In genomic region chr5:155575861-155576260, GRCh38 we compare ENCODE assay signal across 34 cellular contexts.
"Had no signal": no experiment of that assay in that cellular context is flagged by ENCODE, and none has a peak within 500 bp of the region (broad histone marks: within the 10 kb centered on the region; RNA-seq: fewer than 3 reads in every experiment).

No MANE protein-coding gene starts in this region.

- H3K36me3 Mint-ChIP-seq: activated CD4-positive, alpha-beta memory T cell treated with anti-CD3 and anti-CD28 coated beads for 36 hours; activated CD8-positive, alpha-beta memory T cell treated with anti-CD3 and anti-CD28 coated beads, Interleukin-2, amount 10 ng/mL, durations not matched to agents 7 days and 5 days; activated naive CD4-positive, alpha-beta T cell treated with anti-CD3 and anti-CD28 coated beads, Interleukin-2, amount 50 U/mL, for 24 hours; activated naive CD8-positive, alpha-beta T cell treated with anti-CD3 and anti-CD28 coated beads for 36 hours had no signal

- H3K27ac ChIP-seq: adrenal gland, body of pancreas, coronary artery, dorsolateral prefrontal cortex, foreskin keratinocyte, gastrocnemius medialis, heart right ventricle, hepatocyte, VCaP had no signal

- H3K4me3 ChIP-seq: adrenal gland, body of pancreas, coronary artery, dorsolateral prefrontal cortex, gastrocnemius medialis, heart right ventricle, hepatocyte had no signal

- DNase-seq: activated CD4-positive, alpha-beta memory T cell treated with anti-CD3 and anti-CD28 coated beads for 36 hours; activated CD4-positive, alpha-beta T cell treated with anti-CD3 and anti-CD28 coated beads for 36 hours; activated CD4-positive, alpha-beta T cell treated with anti-CD3 and anti-CD28 coated beads, Interleukin-2, amount 10 ng/mL, durations not matched to agents 24 days and 14 days; activated CD4-positive, CD25-positive, alpha-beta regulatory T cell; activated CD4-positive, CD25-positive, alpha-beta regulatory T cell treated with anti-CD3 and anti-CD28 coated beads, Interleukin-2, amount 50 U/mL, for 72 hours; activated CD8-positive, alpha-beta memory T cell treated with anti-CD3 and anti-CD28 coated beads, Interleukin-2, amount 10 ng/mL, durations not matched to agents 7 days and 5 days; activated CD8-positive, alpha-beta memory T cell treated with anti-CD3 and anti-CD28 coated beads, Interleukin-2, amount 50 U/mL, for 4 hours; activated CD8-positive, alpha-beta T cell treated with anti-CD3 and anti-CD28 coated beads, Interleukin-2, amount 10 ng/mL, durations not matched to agents 7 days and 5 days; activated effector memory CD4-positive, alpha-beta T cell treated with anti-CD3 and anti-CD28 coated beads, Interleukin-2, amount 50 U/mL, for 16 hours; activated naive CD4-positive, alpha-beta T cell treated with anti-CD3 and anti-CD28 coated beads for 36 hours; activated naive CD8-positive, alpha-beta T cell treated with anti-CD3 and anti-CD28 coated beads for 36 hours; activated naive CD8-positive, alpha-beta T cell treated with anti-CD3 and anti-CD28 coated beads, Interleukin-2, amount 50 U/mL, for 24 hours; activated T-cell treated with anti-CD3 and anti-CD28 coated beads, Interleukin-2, amount 50 U/mL, for 1 hour; activated T-cell treated with anti-CD3 and anti-CD28 coated beads, Interleukin-2, amount 50 U/mL, for 48 hours; adrenal gland; amygdala; aorta; body of pancreas; caudate nucleus; cerebellar nuclear complex; dorsolateral prefrontal cortex; effector memory CD4-positive, alpha-beta T cell; endodermal cell; gastrocnemius medialis; heart right ventricle; T-helper 2 cell had no signal

- H3K4me1 Mint-ChIP-seq: activated CD4-positive, alpha-beta T cell treated with anti-CD3 and anti-CD28 coated beads for 36 hours; activated CD4-positive, alpha-beta T cell treated with anti-CD3 and anti-CD28 coated beads, Interleukin-2, amount 10 ng/mL, durations not matched to agents 24 days and 14 days; activated CD8-positive, alpha-beta memory T cell treated with anti-CD3 and anti-CD28 coated beads, Interleukin-2, amount 10 ng/mL, durations not matched to agents 7 days and 5 days; activated naive CD4-positive, alpha-beta T cell treated with anti-CD3 and anti-CD28 coated beads, Interleukin-2, amount 50 U/mL, for 24 hours; activated naive CD8-positive, alpha-beta T cell treated with anti-CD3 and anti-CD28 coated beads for 36 hours; activated naive CD8-positive, alpha-beta T cell treated with anti-CD3 and anti-CD28 coated beads, Interleukin-2, amount 50 U/mL, for 24 hours had no signal

- H3K4me3 Mint-ChIP-seq: activated CD4-positive, alpha-beta memory T cell treated with anti-CD3 and anti-CD28 coated beads for 36 hours; activated CD4-positive, alpha-beta T cell treated with anti-CD3 and anti-CD28 coated beads for 36 hours; activated CD4-positive, alpha-beta T cell treated with anti-CD3 and anti-CD28 coated beads, Interleukin-2, amount 10 ng/mL, durations not matched to agents 24 days and 14 days; activated CD8-positive, alpha-beta memory T cell treated with anti-CD3 and anti-CD28 coated beads, Interleukin-2, amount 10 ng/mL, durations not matched to agents 7 days and 5 days; activated CD8-positive, alpha-beta T cell treated with anti-CD3 and anti-CD28 coated beads, Interleukin-2, amount 10 ng/mL, durations not matched to agents 7 days and 5 days; activated naive CD4-positive, alpha-beta T cell treated with anti-CD3 and anti-CD28 coated beads for 36 hours; activated naive CD4-positive, alpha-beta T cell treated with anti-CD3 and anti-CD28 coated beads, Interleukin-2, amount 50 U/mL, for 24 hours; activated naive CD8-positive, alpha-beta T cell treated with anti-CD3 and anti-CD28 coated beads for 36 hours; activated naive CD8-positive, alpha-beta T cell treated with anti-CD3 and anti-CD28 coated beads, Interleukin-2, amount 50 U/mL, for 24 hours; activated T-helper 1 cell treated with anti-CD3 and anti-CD28 coated beads, Interleukin-12 subunit alpha, Interleukin-12 subunit beta, Interleukin-2, Interleukin-4 antibody, amounts not matched to agents 30 ng/mL and 10 ng/mL and 1 ng/mL, durations not matched to agents 14 hours and 24 hours and 36 hours; dendritic cell treated with granulocyte-macrophage colony-stimulating factor and Interleukin-4, amounts not matched to agents 40 ng/mL and 50 ng/mL, for 4 days; endodermal cell had no signal

- H3K27me3 Mint-ChIP-seq: activated CD4-positive, alpha-beta T cell treated with anti-CD3 and anti-CD28 coated beads, Interleukin-2, amount 10 ng/mL, durations not matched to agents 24 days and 14 days; activated CD8-positive, alpha-beta memory T cell treated with anti-CD3 and anti-CD28 coated beads, Interleukin-2, amount 10 ng/mL, durations not matched to agents 7 days and 5 days; activated naive CD4-positive, alpha-beta T cell treated with anti-CD3 and anti-CD28 coated beads, Interleukin-2, amount 50 U/mL, for 24 hours; activated naive CD8-positive, alpha-beta T cell treated with anti-CD3 and anti-CD28 coated beads for 36 hours; dendritic cell treated with granulocyte-macrophage colony-stimulating factor and Interleukin-4, amounts not matched to agents 40 ng/mL and 50 ng/mL, for 4 days had no signal

- H3K27me3 ChIP-seq: adrenal gland, body of pancreas, gastrocnemius medialis, heart right ventricle, hepatocyte had no signal

- H3K9me3 ChIP-seq: adrenal gland, body of pancreas, gastrocnemius medialis, heart right ventricle had no signal

- H3K27ac Mint-ChIP-seq: activated CD4-positive, alpha-beta memory T cell treated with anti-CD3 and anti-CD28 coated beads for 36 hours; activated CD4-positive, alpha-beta T cell treated with anti-CD3 and anti-CD28 coated beads for 36 hours; activated CD4-positive, alpha-beta T cell treated with anti-CD3 and anti-CD28 coated beads, Interleukin-2, amount 10 ng/mL, durations not matched to agents 24 days and 14 days; activated CD8-positive, alpha-beta memory T cell treated with anti-CD3 and anti-CD28 coated beads, Interleukin-2, amount 10 ng/mL, durations not matched to agents 7 days and 5 days; activated CD8-positive, alpha-beta T cell treated with anti-CD3 and anti-CD28 coated beads, Interleukin-2, amount 10 ng/mL, durations not matched to agents 7 days and 5 days; activated naive CD4-positive, alpha-beta T cell treated with anti-CD3 and anti-CD28 coated beads for 36 hours; activated naive CD4-positive, alpha-beta T cell treated with anti-CD3 and anti-CD28 coated beads, Interleukin-2, amount 50 U/mL, for 24 hours; activated naive CD8-positive, alpha-beta T cell treated with anti-CD3 and anti-CD28 coated beads for 36 hours; activated naive CD8-positive, alpha-beta T cell treated with anti-CD3 and anti-CD28 coated beads, Interleukin-2, amount 50 U/mL, for 24 hours; activated T-helper 1 cell treated with anti-CD3 and anti-CD28 coated beads, Interleukin-12 subunit alpha, Interleukin-12 subunit beta, Interleukin-2, Interleukin-4 antibody, amounts not matched to agents 30 ng/mL and 10 ng/mL and 1 ng/mL, durations not matched to agents 14 hours and 24 hours and 36 hours; activated T-helper 2 cell treated with anti-CD3 and anti-CD28 coated beads, Interferon-gamma antibody, Interleukin-2, Interleukin-4, amounts not matched to agents 10 μg/mL and 5 μg/mL and 100 μg/mL, durations not matched to agents 14 hours and 24 hours and 36 hours; dendritic cell treated with granulocyte-macrophage colony-stimulating factor and Interleukin-4, amounts not matched to agents 40 ng/mL and 50 ng/mL, for 4 days; endodermal cell had no signal

- H3K36me3 ChIP-seq: adrenal gland, gastrocnemius medialis, heart right ventricle had no signal

- H3K9me3 Mint-ChIP-seq: activated CD4-positive, alpha-beta memory T cell treated with anti-CD3 and anti-CD28 coated beads for 36 hours; activated CD4-positive, alpha-beta T cell treated with anti-CD3 and anti-CD28 coated beads, Interleukin-2, amount 10 ng/mL, durations not matched to agents 24 days and 14 days; endodermal cell had no signal
